9 cellular contexts compared by ENCODE assay signal in the genomic region with DNA sequence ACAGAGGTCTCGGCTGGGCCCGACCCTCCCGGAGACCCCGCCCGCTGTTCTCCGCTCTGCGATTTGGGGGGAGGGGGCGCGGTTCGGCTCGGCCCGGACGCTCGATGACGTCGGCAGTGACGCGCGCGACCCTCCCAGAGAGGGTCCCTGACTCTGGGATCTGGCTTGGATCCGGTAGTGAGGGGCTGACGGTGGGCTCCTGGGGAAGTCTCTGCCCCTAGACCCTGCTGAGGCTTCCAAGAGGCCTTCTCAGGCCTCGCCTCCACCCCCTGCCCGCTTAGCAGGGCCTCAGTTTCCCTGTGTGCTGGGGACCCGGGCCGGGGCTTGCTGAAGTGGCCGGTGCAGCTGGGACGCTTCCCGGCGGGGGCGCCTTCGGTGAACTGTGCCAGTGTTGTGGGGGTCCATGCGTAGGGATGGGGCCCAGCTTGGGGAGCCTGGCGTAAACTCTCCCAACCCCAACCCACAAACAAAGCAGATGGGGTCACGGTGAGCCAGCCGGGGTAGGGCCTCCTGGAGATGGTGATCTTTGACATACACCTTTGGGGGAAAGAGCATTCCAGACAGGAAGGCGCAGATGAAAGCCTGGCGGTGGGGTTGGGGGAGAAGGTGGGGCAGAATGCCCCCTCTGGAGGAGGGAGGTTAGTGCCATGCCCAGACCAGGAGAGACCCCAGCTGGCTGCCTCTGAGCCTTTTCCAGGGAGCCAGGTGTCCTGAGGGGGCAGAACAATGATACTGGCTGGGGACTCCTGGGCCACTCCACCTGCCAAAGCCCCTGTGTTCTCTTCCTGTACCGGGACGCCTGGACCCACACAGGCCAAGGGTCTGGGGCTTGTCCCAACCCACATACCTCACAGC. TPM values are rescaled to one million over a fixed set of nuclear protein-coding genes. Genes with fewer than 3 reads are reported as not detected.
DNase-seq lines count a peak whose midpoint lies in the region; ATAC-seq and TF ChIP-seq lines count a peak whose summit lies in the region.
"Had no signal": no experiment of that assay in that cellular context is flagged by ENCODE, and none has a peak within 500 bp of the region (broad histone marks: within the 10 kb centered on the region; RNA-seq: fewer than 3 reads in every experiment).

No MANE protein-coding gene starts in this region.

- no peak for ATAC-seq in PC-3
- ATAC-seq in left colon: no peak

- intact Hi-C loops in PC-3 (cut with micrococcal nuclease) (no loop called here), left colon (cut with DNase I, micrococcal nuclease) (no loop called here)

- H3K27ac ChIP-seq in PC-3 (ENCODE audit: low read length) (no peak overlapping the region), osteoblast (ENCODE audit: low read depth, low read length) (no peak overlapping the region)

- H3F3A ChIP-seq in PC-3 (ENCODE audit: low read length, unreplicated experiment): no peaks in the 10 kb centered on the region

- CTCF ChIA-PET in PC-3 (lab: Charles Lee): no interaction called here

- H3K9ac ChIP-seq in PC-3 (ENCODE audit: low read length): peak overlapping the region; percentile 52

- H3K4me3 ChIP-seq in PC-3 (ENCODE audit: low read length) (peak overlapping the region; percentile 69), epithelial cell of esophagus (ENCODE audit: low read length) (peak overlapping the region; percentile 62), osteoblast (ENCODE audit: insufficient read depth, low read length) (no peak overlapping the region)

- H3K4me2 ChIP-seq in PC-3 (ENCODE audit: low read length) (peak overlapping the region; percentile 87), osteoblast (ENCODE audit: insufficient read depth, low read length) (no peak overlapping the region)

- TSS peak; percentile 12 for BruUV-seq in PC-3 (replicated peaks; lab: Mats Ljungman, UMichigan)

- no peaks in the 10 kb centered on the region for H3K9me3 ChIP-seq in PC-3 (ENCODE audit: low read length)
- H3K9me3 ChIP-seq in osteoblast (ENCODE audit: low read depth, low read length): no peaks in the 10 kb centered on the region

- H3K9me2 ChIP-seq in PC-3 (replicated peaks; ENCODE audit: low read length): no peaks in the 10 kb centered on the region

- H3K27me3 ChIP-seq in PC-3 (ENCODE audit: low read length) (no peaks in the 10 kb centered on the region), osteoblast (ENCODE audit: insufficient read depth, low read length) (peaks cover 40% of the 10 kb centered on the region)

- H3K4me1 ChIP-seq in PC-3 (ENCODE audit: insufficient read depth, low read length) (peaks cover 6% of the 10 kb centered on the region; the same call in 1 of the 2 replicates), osteoblast (ENCODE audit: insufficient read depth, low read length) (no peaks in the 10 kb centered on the region)

- POLR2A ChIA-PET in PC-3 (lab: Charles Lee; ENCODE audit: unreplicated experiment): interaction anchor here (0.6 kb wide), 2 partner anchors 70 to 163 kb away, joined by 3 read pairs; a partner anchor contains a TSS

- peak; percentile 38 for DNase-seq in NCI-H146 (lab: John Stamatoyannopoulos, UW)
- no peak for DNase-seq in NCI-H146 treated with DMSO at 0.1 percent for 48 hours (lab: John Stamatoyannopoulos, UW; ENCODE audit: unreplicated experiment)
- DNase-seq in PC-3: no peak
- no peak for DNase-seq in epithelial cell of esophagus (ENCODE audit: low read depth)
- DNase-seq in osteoblast (ENCODE audit: insufficient read length, low spot score, missing footprints): peak; percentile 87
- DNase-seq in NCI-H1105 (lab: John Stamatoyannopoulos, UW): no peak
- DNase-seq in left colon: no peak
- DNase-seq in NCI-H1436 (lab: John Stamatoyannopoulos, UW): no peak
- DNase-seq: activated gamma-delta T cell had no signal

- H3K79me2 ChIP-seq in PC-3 (ENCODE audit: low read length): peaks cover 10% of the 10 kb centered on the region
- no peaks in the 10 kb centered on the region for H3K79me2 ChIP-seq in osteoblast (ENCODE audit: insufficient read depth, low read length)

- H4K20me1 ChIP-seq in PC-3 (ENCODE audit: low read length) (no peaks in the 10 kb centered on the region), osteoblast (ENCODE audit: insufficient read depth, low read length) (no peaks in the 10 kb centered on the region)

- TF ChIP-seq CTCF in PC-3 (conservative IDR thresholded peaks at IDR 0.05; ENCODE audit: low read depth, low read length): no peak
- no peak for TF ChIP-seq CTCF in epithelial cell of esophagus (IDR thresholded peaks at IDR 0.05; ENCODE audit: insufficient read depth, low read depth, low read length, missing control alignments)
- no peak for TF ChIP-seq CTCF in osteoblast (IDR thresholded peaks at IDR 0.05; ENCODE audit: extremely low read depth, low read depth, low read length)

- H3K36me3 ChIP-seq in PC-3 (ENCODE audit: low read depth, low read length) (no peaks in the 10 kb centered on the region), osteoblast (ENCODE audit: insufficient read depth, low read length) (no peaks in the 10 kb centered on the region)

- H2AFZ ChIP-seq in PC-3 (ENCODE audit: low read length) (no peak overlapping the region), osteoblast (ENCODE audit: low read length) (no peak overlapping the region)

RNA-seq across cellular contexts. Expression of a gene that starts 1.0 kb away (rescaled TPM):
- total RNA-seq in PC-3 (2014; rRNA removed): 52.9 and 87.9 TPM in 2 replicates
- total RNA-seq in osteoblast: 0.88 and 2.2 TPM in 2 replicates
- 1 to 10 TPM; 2.4 to 3.3 TPM for total RNA-seq in left colon

RNA-seq across cellular contexts. Expression of a gene that starts 23.7 kb away (rescaled TPM):
- total RNA-seq in PC-3 (2014; rRNA removed) (218 and 222 TPM in 2 replicates), osteoblast (0.88 and 2.5 TPM in 2 replicates), left colon (100 to 1,000 TPM; 168 to 194 TPM)

RNA-seq across cellular contexts. Expression of a gene that starts 44.5 kb away (rescaled TPM):
- total RNA-seq in PC-3 (2014; rRNA removed): 85.4 and 112 TPM in 2 replicates
- total RNA-seq in osteoblast: 10.9 and 14.5 TPM in 2 replicates
- total RNA-seq in left colon: 100 to 1,000 TPM; 123 to 152 TPM

RNA-seq across cellular contexts. Expression of a gene that starts 49.7 kb away (rescaled TPM):
- total RNA-seq in PC-3 (2014; rRNA removed): 91.6 and 97.6 TPM in 2 replicates
- total RNA-seq in osteoblast: 98.4 and 116 TPM in 2 replicates
- total RNA-seq in left colon: 100 to 1,000 TPM; 118 to 136 TPM

RNA-seq across cellular contexts. Expression of a gene that starts 56.5 kb away (rescaled TPM):
- total RNA-seq in PC-3 (2014; rRNA removed): 2.0 and 2.2 TPM in 2 replicates
- total RNA-seq in osteoblast: 48.6 and 64.4 TPM in 2 replicates
- total RNA-seq in left colon: 100 to 1,000 TPM in 1 of 2 donors, 10 to 100 TPM in 1; 85.6 to 127 TPM

Comparison
In these comparisons a context has a peak if more than half of its experiments do, and no peak if none do; other contexts are left out.
1. DNase-seq: peak in NCI-H146 (single experiment) and osteoblast (single experiment); none in NCI-H146 treated with DMSO at 0.1 percent for 48 hours (single experiment), PC-3 (single experiment), epithelial cell of esophagus (single experiment), NCI-H1105 (single experiment), left colon (0 of 2) and NCI-H1436 (single experiment).
2. RNA of a gene that starts 1.0 kb away (total RNA-seq): 52.9 to 87.9 TPM in PC-3; 2.4 to 3.3 TPM in left colon and 0.88 to 2.2 TPM in osteoblast; every median in the first group is over 10 times any median in the second.
3. RNA of a gene that starts 23.7 kb away (total RNA-seq): 218 to 222 TPM in PC-3 and 168 to 194 TPM in left colon; 0.88 to 2.5 TPM in osteoblast; every median in the first group is over 10 times any median in the second.